ENCODE assay signal across 1 cellular context in genomic region chr12:108664338-108665258, GRCh38.
A peak's percentile ranks its signal among the peaks of the same experiment; 100 is the strongest.
TF ChIP-seq lines count a peak whose summit lies in the region.

No MANE protein-coding gene starts in this region.

TF ChIP-seq in K562, 482 proteins besides CTCF, POLR2A, EP300 and RAD21 (continued from another document and continues in another):
- TF ChIP-seq ETV5 (CRISPR knock-in tag; IDR thresholded peaks at IDR 0.05; ENCODE audit: low read depth) (0 out of 2 replicates have a peak, but pooled peaks have one; percentile 23), ZNF436 (CRISPR knock-in tag; IDR thresholded peaks at IDR 0.05) (no peak), NFIC (IDR thresholded peaks at IDR 0.05) (peak; percentile 30; the same call in 1 of the 2 replicates), ZNF165 (CRISPR knock-in tag; IDR thresholded peaks at IDR 0.05; ENCODE audit: borderline replicate concordance) (no peak), ELF2 (CRISPR knock-in tag; IDR thresholded peaks at IDR 0.05) (no peak), NFATC3 (IDR thresholded peaks at IDR 0.05) (peak; percentile 34; the same call in 1 of the 2 replicates), DACH1 (IDR thresholded peaks at IDR 0.05; ENCODE audit: partially characterized antibody) (no peak), ZBTB33 (CRISPR knock-in tag; IDR thresholded peaks at IDR 0.05) (0 out of 2 replicates have a peak, but pooled peaks have one; percentile 30), NFRKB (IDR thresholded peaks at IDR 0.05; ENCODE audit: low read depth) (no peak), MTA3 (IDR thresholded peaks at IDR 0.05; ENCODE audit: borderline replicate concordance) (no peak), ETS2 (tag; IDR thresholded peaks at IDR 0.05; ENCODE audit: borderline replicate concordance, poor library complexity, severe bottlenecking) (no peak), GATAD2B (IDR thresholded peaks at IDR 0.05; ENCODE audit: borderline replicate concordance) (no peak), AFF4 (CRISPR knock-in tag; IDR thresholded peaks at IDR 0.05) (no peak), RCOR1 (IDR thresholded peaks at IDR 0.05; ENCODE audit: borderline replicate concordance in 1 of 2, low read depth in 2 of 2, low read length in 2 of 2) (peak in 1 of 2 experiments; percentile 63; a peak in 1 of 4 replicates), CUX1 (CRISPR knock-in tag; IDR thresholded peaks at IDR 0.05) (0 out of 2 replicates have a peak, but pooled peaks have one; percentile 27), ZNF717 (CRISPR knock-in tag; IDR thresholded peaks at IDR 0.05) (no peak), ETV1 (tag; conservative IDR thresholded peaks at IDR 0.05; ENCODE audit: low read depth) (0 out of 2 replicates have a peak, but pooled peaks have one; percentile 22), HCFC1 (IDR thresholded peaks at IDR 0.05; ENCODE audit: low read depth, low read length) (no peak), JUND (IDR thresholded peaks at IDR 0.05; ENCODE audit: borderline replicate concordance, low read depth, low read length) (peak; percentile 71; the same call in 1 of the 2 replicates), JUND (tag; IDR thresholded peaks at IDR 0.05; ENCODE audit: borderline replicate concordance, low read depth, low read length) (peak; percentile 52; the same call in 1 of the 3 replicates), ZNF395 (CRISPR knock-in tag; IDR thresholded peaks at IDR 0.05) (no peak), ZNF197 (CRISPR knock-in tag; IDR thresholded peaks at IDR 0.05; ENCODE audit: low read depth) (no peak), ARID2 (IDR thresholded peaks at IDR 0.05) (peak; percentile 91), SIN3A (IDR thresholded peaks at IDR 0.05; ENCODE audit: borderline replicate concordance in 2 of 2, control insufficient read depth in 1 of 2, low read depth in 2 of 2, low read length in 2 of 2) (no peak), PBX2 (CRISPR knock-in tag; IDR thresholded peaks at IDR 0.05; ENCODE audit: low read depth) (no peak), PBX2 (tag; conservative IDR thresholded peaks at IDR 0.05; ENCODE audit: low read depth) (0 out of 2 replicates have a peak, but pooled peaks have one; percentile 7), RB1 (IDR thresholded peaks at IDR 0.05; ENCODE audit: low read depth) (peak; percentile 58; the same call in 1 of the 2 replicates), EZH2 (IDR thresholded peaks at IDR 0.05; ENCODE audit: borderline replicate concordance, low read depth, low read length) (no peak), MLLT1 (IDR thresholded peaks at IDR 0.05) (0 out of 4 replicates have a peak, but pooled peaks of 1 of the 2 experiments have one; percentile 45), FIP1L1 (IDR thresholded peaks at IDR 0.05; ENCODE audit: low read depth, low read length, poor library complexity, severe bottlenecking) (no peak), NR0B1 (IDR thresholded peaks at IDR 0.05; ENCODE audit: partially characterized antibody) (no peak), MEIS2 (IDR thresholded peaks at IDR 0.05; ENCODE audit: partially characterized antibody) (peak; percentile 18), CEBPB (tag; IDR thresholded peaks at IDR 0.05) (peak; percentile 89), VEZF1 (CRISPR knock-in tag; IDR thresholded peaks at IDR 0.05) (no peak), ZNF551 (CRISPR knock-in tag; IDR thresholded peaks at IDR 0.05) (no peak), MAFG (tag; conservative IDR thresholded peaks at IDR 0.05) (peak; percentile 62), GTF2E2 (tag; IDR thresholded peaks at IDR 0.05) (no peak), TRIM24 (IDR thresholded peaks at IDR 0.05) (peak in 1 of 2 experiments; percentile 21; a peak in 1 of 4 replicates), TEAD4 (IDR thresholded peaks at IDR 0.05; ENCODE audit: low read length) (peak; percentile 27; the same call in 1 of the 2 replicates), TEAD4 (CRISPR knock-in tag; IDR thresholded peaks at IDR 0.05; ENCODE audit: borderline replicate concordance) (no peak)
